Comparison of ENCODE assay signal across 33 cellular contexts in the genomic region with DNA sequence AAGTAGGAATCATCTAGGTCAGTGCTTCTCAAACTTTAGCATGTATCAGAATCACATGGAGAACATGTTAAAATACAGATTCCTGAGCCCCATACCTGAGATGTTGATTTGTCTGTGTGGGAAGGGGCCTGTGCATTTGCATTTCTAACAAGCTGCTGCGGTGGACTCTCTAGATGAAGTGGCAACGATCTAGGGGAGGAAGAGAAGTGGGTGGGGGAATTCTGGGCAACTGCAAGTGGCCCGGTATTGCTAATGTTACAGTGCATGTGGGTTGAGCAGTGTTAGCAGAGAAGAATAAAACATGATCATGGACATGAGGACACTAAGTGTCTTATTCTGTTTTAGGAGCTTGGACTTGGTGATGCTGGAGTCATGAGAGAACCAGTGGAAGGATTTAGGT.
DNase-seq lines count a peak whose midpoint lies in the region; ATAC-seq lines count a peak whose summit lies in the region.
"Had no signal": no experiment of that assay in that cellular context is flagged by ENCODE, and none has a peak within 500 bp of the region (broad histone marks: within the 10 kb centered on the region; RNA-seq: fewer than 3 reads in every experiment).

No MANE protein-coding gene starts in this region.

- DNase-seq in NCI-H1436 (lab: John Stamatoyannopoulos, UW) (no peak), NCI-H524 (lab: John Stamatoyannopoulos, UW) (no peak)
- no peak for DNase-seq in activated T-cell treated with anti-CD3 and anti-CD28 coated beads, Interleukin-2, amount 50 U/mL, for 4 hours
- DNase-seq: activated CD8-positive, alpha-beta T cell treated with anti-CD3 and anti-CD28 coated beads, Interleukin-2, amount 10 ng/mL, durations not matched to agents 7 days and 5 days; amniotic stem cell; brain microvascular endothelial cell; CD4-positive, alpha-beta T cell; cerebellar nuclear complex; dermis blood vessel endothelial cell; DMS79 treated with DMSO at 0.1 percent for 48 hours; endodermal cell; GDM1; glutamatergic neuron; H7; left lung; MV-4-11; NCI-H1436 treated with DMSO at 0.1 percent for 48 hours; NCI-H2081 treated with DMSO at 0.1 percent for 48 hours; NCI-H226; Peyer's patch; SHP77; stimulated activated naive CD8-positive, alpha-beta T cell treated with anti-CD3 and anti-CD28 coated beads, Interleukin-15, Interleukin-2, amounts not matched to agents 100 U/mL and 50 U/mL, for 24 hours; testis; uterus had no signal

- no peak overlapping the region for H3K4me3 Mint-ChIP-seq in activated T-cell treated with anti-CD3 and anti-CD28 coated beads, Interleukin-2, amount 50 U/mL, for 4 hours
- H3K4me3 Mint-ChIP-seq: activated CD8-positive, alpha-beta T cell treated with anti-CD3 and anti-CD28 coated beads, Interleukin-2, amount 10 ng/mL, durations not matched to agents 7 days and 5 days; activated naive CD4-positive, alpha-beta T cell treated with anti-CD3 and anti-CD28 coated beads, Interleukin-2, amount 50 U/mL, for 24 hours; CD4-positive, alpha-beta T cell; endodermal cell; IgD-negative memory B cell; memory B cell had no signal

- H3K36me3 Mint-ChIP-seq in activated T-cell treated with anti-CD3 and anti-CD28 coated beads, Interleukin-2, amount 50 U/mL, for 4 hours (ENCODE audit: insufficient read depth) = no peaks in the 10 kb centered on the region
- H3K36me3 Mint-ChIP-seq: activated naive CD4-positive, alpha-beta T cell treated with anti-CD3 and anti-CD28 coated beads, Interleukin-2, amount 50 U/mL, for 24 hours; IgD-negative memory B cell; memory B cell had no signal

- no peaks in the 10 kb centered on the region for H3K4me1 Mint-ChIP-seq in activated T-cell treated with anti-CD3 and anti-CD28 coated beads, Interleukin-2, amount 50 U/mL, for 4 hours (ENCODE audit: low read depth)
- H3K4me1 Mint-ChIP-seq: activated naive CD4-positive, alpha-beta T cell treated with anti-CD3 and anti-CD28 coated beads, Interleukin-2, amount 50 U/mL, for 24 hours; endodermal cell; IgD-negative memory B cell; memory B cell had no signal

- H3K27me3 Mint-ChIP-seq in activated T-cell treated with anti-CD3 and anti-CD28 coated beads, Interleukin-2, amount 50 U/mL, for 4 hours (ENCODE audit: low read depth) = no peaks in the 10 kb centered on the region
- H3K27me3 Mint-ChIP-seq: activated naive CD4-positive, alpha-beta T cell treated with anti-CD3 and anti-CD28 coated beads, Interleukin-2, amount 50 U/mL, for 24 hours; CD4-positive, alpha-beta T cell; IgD-negative memory B cell; memory B cell had no signal

- H3K9me3 Mint-ChIP-seq in activated T-cell treated with anti-CD3 and anti-CD28 coated beads, Interleukin-2, amount 50 U/mL, for 4 hours = peaks cover 5% of the 10 kb centered on the region
- H3K9me3 Mint-ChIP-seq: endodermal cell, IgD-negative memory B cell had no signal

- ATAC-seq in GM18502 (IDR thresholded peaks at IDR 0.05; ENCODE audit: poor library complexity, unreplicated experiment) (peak; percentile 81), GM19463 (IDR thresholded peaks at IDR 0.05; ENCODE audit: unreplicated experiment) (peak; percentile 57), HG02763 (IDR thresholded peaks at IDR 0.05; ENCODE audit: unreplicated experiment) (peak; percentile 63), HG03565 (IDR thresholded peaks at IDR 0.05; ENCODE audit: unreplicated experiment) (peak; percentile 95), GM19452 (IDR thresholded peaks at IDR 0.05; ENCODE audit: unreplicated experiment) (no peak)
- ATAC-seq in activated T-cell treated with anti-CD3 and anti-CD28 coated beads, Interleukin-2, amount 50 U/mL, for 4 hours = no peak
- ATAC-seq: activated CD4-positive, CD25-positive, alpha-beta regulatory T cell treated with anti-CD3 and anti-CD28 coated beads, Interleukin-2, amount 50 U/mL, for 24 hours; activated CD8-positive, alpha-beta T cell treated with anti-CD3 and anti-CD28 coated beads, Interleukin-2, amount 10 ng/mL, durations not matched to agents 7 days and 5 days; left lung; stimulated activated naive CD8-positive, alpha-beta T cell treated with anti-CD3 and anti-CD28 coated beads, Interleukin-15, Interleukin-2, amounts not matched to agents 100 U/mL and 50 U/mL, for 24 hours had no signal

Comparison
In these comparisons a context has a peak if more than half of its experiments do, and no peak if none do; other contexts are left out.
1. ATAC-seq: peak in GM18502 (single experiment), GM19463 (single experiment), HG02763 (single experiment) and HG03565 (single experiment); none in GM19452 (single experiment) and activated T-cell treated with anti-CD3 and anti-CD28 coated beads, Interleukin-2, amount 50 U/mL, for 4 hours (0 of 2).